8 cellular contexts compared by ENCODE assay signal in genomic region chr22:38172489-38173155, GRCh38. TPM values are rescaled to one million over a fixed set of nuclear protein-coding genes. Genes with fewer than 3 reads are reported as not detected.
A peak's percentile ranks its signal among the peaks of the same experiment; 100 is the strongest.
DNase-seq lines count a peak whose midpoint lies in the region; ATAC-seq and TF ChIP-seq lines count a peak whose summit lies in the region.

No MANE protein-coding gene starts in this region.

- intact Hi-C loops in left ventricle myocardium superior (cut with micrococcal nuclease): no loop called here

- no peak overlapping the region for H2AFZ ChIP-seq in Karpas-422 (ENCODE audit: low read length)

- peak overlapping the region; percentile 37 for H3K27ac ChIP-seq in Karpas-422 (ENCODE audit: low read length)

- H3K4me1 Mint-ChIP-seq in stimulated activated memory B cell treated with anti-CD40 and anti-IgM and Interleukin-4, amounts not matched to agents 10 μg/mL and 1 μg/mL and 100 μg/mL, for 72 hours: peaks cover 39% of the 10 kb centered on the region
- H3K4me1 Mint-ChIP-seq in osteocyte (ENCODE audit: unreplicated experiment): peaks cover 31% of the 10 kb centered on the region

- peak overlapping the region; percentile 46 for H3K4me2 ChIP-seq in Karpas-422 (ENCODE audit: low read depth, low read length, poor library complexity, severe bottlenecking)

- H4K20me1 ChIP-seq in Karpas-422 (ENCODE audit: insufficient read depth, low read depth, low read length): no peaks in the 10 kb centered on the region

- H3K36me3 Mint-ChIP-seq in stimulated activated memory B cell treated with anti-CD40 and anti-IgM and Interleukin-4, amounts not matched to agents 10 μg/mL and 1 μg/mL and 100 μg/mL, for 72 hours: peaks cover 28% of the 10 kb centered on the region
- H3K36me3 Mint-ChIP-seq in osteocyte (ENCODE audit: unreplicated experiment): peaks cover 5% of the 10 kb centered on the region

- no peak for DNase-seq in Karpas-422
- peak; percentile 38 to 41 for DNase-seq in activated T-cell treated with anti-CD3 and anti-CD28 coated beads, Interleukin-2, amount 50 U/mL, for 48 hours
- DNase-seq in left ventricle myocardium superior: peak; percentile 83
- no peak for DNase-seq in amniotic stem cell (lab: John Stamatoyannopoulos, UW)
- DNase-seq in osteocyte (ENCODE audit: extremely low spot score, unreplicated experiment): no peak

- no peak overlapping the region for H3K4me3 Mint-ChIP-seq in stimulated activated memory B cell treated with anti-CD40 and anti-IgM and Interleukin-4, amounts not matched to agents 10 μg/mL and 1 μg/mL and 100 μg/mL, for 72 hours
- H3K4me3 Mint-ChIP-seq in osteocyte (ENCODE audit: unreplicated experiment): no peak overlapping the region

- H3K9me2 ChIP-seq in Karpas-422 (replicated peaks; ENCODE audit: insufficient read depth, low read length): no peaks in the 10 kb centered on the region

- TF ChIP-seq POLR2A in GM18505 (IDR thresholded peaks at IDR 0.05; ENCODE audit: borderline replicate concordance, extremely low read depth, insufficient read depth, insufficient read length): no peak

- H3K27me3 Mint-ChIP-seq in stimulated activated memory B cell treated with anti-CD40 and anti-IgM and Interleukin-4, amounts not matched to agents 10 μg/mL and 1 μg/mL and 100 μg/mL, for 72 hours: no peaks in the 10 kb centered on the region
- H3K27me3 Mint-ChIP-seq in osteocyte (ENCODE audit: unreplicated experiment): no peaks in the 10 kb centered on the region

- peak; percentile 67 for ATAC-seq in left ventricle myocardium superior
- ATAC-seq in stimulated activated memory B cell treated with anti-CD40 and anti-IgM and Interleukin-4, amounts not matched to agents 10 μg/mL and 1 μg/mL and 100 μg/mL, for 72 hours: no peak
- no peak for ATAC-seq in GM18505 (IDR thresholded peaks at IDR 0.05; ENCODE audit: unreplicated experiment)
- no peak for ATAC-seq in GM19324 (IDR thresholded peaks at IDR 0.05; ENCODE audit: low FRiP score, unreplicated experiment)

- H3K27ac Mint-ChIP-seq in stimulated activated memory B cell treated with anti-CD40 and anti-IgM and Interleukin-4, amounts not matched to agents 10 μg/mL and 1 μg/mL and 100 μg/mL, for 72 hours: peak overlapping the region; percentile 13
- H3K27ac Mint-ChIP-seq in osteocyte (ENCODE audit: unreplicated experiment): no peak overlapping the region

- H3K36me3 ChIP-seq in Karpas-422 (ENCODE audit: insufficient read depth, low read length): no peaks in the 10 kb centered on the region

- no peak for TF ChIP-seq CTCF in osteocyte (IDR thresholded peaks at IDR 0.05)

- no peaks in the 10 kb centered on the region for H3K9me3 Mint-ChIP-seq in stimulated activated memory B cell treated with anti-CD40 and anti-IgM and Interleukin-4, amounts not matched to agents 10 μg/mL and 1 μg/mL and 100 μg/mL, for 72 hours
- no peaks in the 10 kb centered on the region for H3K9me3 Mint-ChIP-seq in osteocyte (ENCODE audit: unreplicated experiment)

- H3K9me3 ChIP-seq in Karpas-422 (ENCODE audit: low read length): no peaks in the 10 kb centered on the region

- H3K9ac ChIP-seq in Karpas-422 (ENCODE audit: low read length): peak overlapping the region; percentile 11; the same call in 1 of the 2 replicates

- peaks cover 15% of the 10 kb centered on the region for H3K4me1 ChIP-seq in Karpas-422 (ENCODE audit: low read length)

- H3K27me3 ChIP-seq in Karpas-422 (ENCODE audit: low read length): no peaks in the 10 kb centered on the region

- H3K79me2 ChIP-seq in Karpas-422 (ENCODE audit: low read length): peaks cover 6% of the 10 kb centered on the region

- no peak overlapping the region for H3K4me3 ChIP-seq in Karpas-422 (ENCODE audit: low read length)

RNA-seq across cellular contexts. Expression of gene PLA2G6, which starts 9.0 kb away (rescaled TPM):
- total RNA-seq in Karpas-422 (2014; rRNA removed; shearing (Covaris generic); ENCODE audit: low replicate concordance): 76.6 and 88.0 TPM in 2 replicates
- 17.0 TPM for total RNA-seq in left ventricle myocardium superior
- total RNA-seq in osteocyte: 41.6 and 48.8 TPM in 2 replicates

RNA-seq across cellular contexts. Expression of gene MAFF, which starts 29.2 kb away (rescaled TPM):
- 2.9 and 9.0 TPM in 2 replicates for total RNA-seq in Karpas-422 (2014; rRNA removed; shearing (Covaris generic); ENCODE audit: low replicate concordance)
- total RNA-seq in left ventricle myocardium superior (5.3 TPM), osteocyte (9.9 and 17.0 TPM in 2 replicates)

Comparison
In these comparisons a context has a peak if more than half of its experiments do, and no peak if none do; other contexts are left out.
1. DNase-seq: peak in activated T-cell treated with anti-CD3 and anti-CD28 coated beads, Interleukin-2, amount 50 U/mL, for 48 hours (2 of 2) and left ventricle myocardium superior (single experiment); none in Karpas-422 (single experiment), amniotic stem cell (single experiment) and osteocyte (single experiment).